In genomic region chr1:53132176-53132575, GRCh38 we compare ENCODE assay signal across 22 cellular contexts. TPM values are rescaled to one million over a fixed set of nuclear protein-coding genes. Genes with fewer than 3 reads are reported as not detected.
A peak's percentile ranks its signal among the peaks of the same experiment; 100 is the strongest.
DNase-seq lines count a peak whose midpoint lies in the region; ATAC-seq and TF ChIP-seq lines count a peak whose summit lies in the region.
"Had no signal": no experiment of that assay in that cellular context is flagged by ENCODE, and none has a peak within 500 bp of the region (broad histone marks: within the 10 kb centered on the region; RNA-seq: fewer than 3 reads in every experiment).

No MANE protein-coding gene starts in this region.

- no peaks in the 10 kb centered on the region for H3K27me3 ChIP-seq in IMR-90 (ENCODE audit: control insufficient read depth, insufficient read depth, low read length)
- H3K27me3 ChIP-seq in muscle layer of duodenum (ENCODE audit: low read depth, low read length) = no peaks in the 10 kb centered on the region
- H3K27me3 ChIP-seq in BE2C = no peaks in the 10 kb centered on the region

- H2AK5ac ChIP-seq in IMR-90 (ENCODE audit: low read depth, low read length) = peak overlapping the region; percentile 23; the same call in 1 of the 2 replicates

- H3K14ac ChIP-seq in IMR-90 (replicated peaks; ENCODE audit: low read depth, low read length) = no peak overlapping the region

- no peak overlapping the region for H4K5ac ChIP-seq in IMR-90 (ENCODE audit: low read depth, low read length)

- H2BK5ac ChIP-seq in IMR-90 (ENCODE audit: low read depth, low read length, poor library complexity, severe bottlenecking) = no peak overlapping the region

- H3K9me3 ChIP-seq in IMR-90 (ENCODE audit: control insufficient read depth, insufficient read depth, low read length) = no peaks in the 10 kb centered on the region
- H3K9me3 ChIP-seq in muscle layer of duodenum (ENCODE audit: control insufficient read depth in 1 of 2, low read length in 2 of 2) = no peaks in the 10 kb centered on the region
- no peaks in the 10 kb centered on the region for H3K9me3 ChIP-seq in BE2C
- H3K9me3 ChIP-seq: A549 had no signal

- H3K27ac ChIP-seq in IMR-90 (ENCODE audit: insufficient read depth, low read length) = no peak overlapping the region
- no peak overlapping the region for H3K27ac ChIP-seq in coronary artery
- peak overlapping the region; percentile 72 for H3K27ac ChIP-seq in muscle layer of duodenum (ENCODE audit: low read length)
- H3K27ac ChIP-seq: A549 had no signal

- H3K9me3 Mint-ChIP-seq in stimulated activated effector memory CD8-positive, alpha-beta T cell treated with anti-CD3 and anti-CD28 coated beads, Interleukin-12 subunit alpha, Interleukin-12 subunit beta, amount 100 ng/mL, for 72 hours = peaks cover under 1% of the 10 kb centered on the region

- H3K9ac ChIP-seq in IMR-90 (ENCODE audit: low read depth, low read length) = no peak overlapping the region

- no peak overlapping the region for H2AFZ ChIP-seq in IMR-90 (replicated peaks; ENCODE audit: low read length, poor library complexity)
- H2AFZ ChIP-seq: GM23338 had no signal

- POLR2A ChIA-PET in IMR-90 (lab: Charles Lee; ENCODE audit: unreplicated experiment) = no interaction called here

- H2BK15ac ChIP-seq in IMR-90 (ENCODE audit: low read depth, low read length) = no peak overlapping the region

- no peak overlapping the region for H3K23ac ChIP-seq in IMR-90 (ENCODE audit: low read depth, low read length)

- no peak overlapping the region for H3K56ac ChIP-seq in IMR-90 (ENCODE audit: extremely low read depth, insufficient read depth, low read length)

- BruUV-seq in IMR-90 (replicated peaks; lab: Mats Ljungman, UMichigan) = no TSS peak

- peak overlapping the region; percentile 55 for H4K91ac ChIP-seq in IMR-90 (ENCODE audit: insufficient read depth, low read depth, low read length)

- CTCF ChIA-PET in IMR-90 (lab: Yijun Ruan, JAX) = interaction anchor here (0.6 kb wide), 1 partner anchor 190 kb away, joined by 6 read pairs; no protein-coding TSS in a partner anchor

- no peak overlapping the region for H3K4me3 ChIP-seq in IMR-90 (ENCODE audit: insufficient read depth, low read depth, low read length)
- H3K4me3 ChIP-seq in coronary artery = no peak overlapping the region
- H3K4me3 ChIP-seq in muscle layer of duodenum (ENCODE audit: low read depth in 1 of 2, low read length in 2 of 2) = no peak overlapping the region
- H3K4me3 ChIP-seq in BE2C (ENCODE audit: low read depth, low read length) = no peak overlapping the region
- H3K4me3 ChIP-seq: A549, GM12878, GM23338 had no signal

- peak overlapping the region; percentile 68 for H3K27ac Mint-ChIP-seq in stimulated activated effector memory CD8-positive, alpha-beta T cell treated with anti-CD3 and anti-CD28 coated beads, Interleukin-12 subunit alpha, Interleukin-12 subunit beta, amount 100 ng/mL, for 72 hours
- H3K27ac Mint-ChIP-seq: GM23338, IgD-negative memory B cell had no signal

- no peak overlapping the region for H3K4me2 ChIP-seq in IMR-90 (ENCODE audit: low read depth, low read length)
- H3K4me2 ChIP-seq: A549, GM23338 had no signal

- TF ChIP-seq POLR2A in IMR-90 (IDR thresholded peaks at IDR 0.05; ENCODE audit: low read depth, low read length) = no peak

- H2AK9ac ChIP-seq in IMR-90 (replicated peaks; ENCODE audit: low read depth, low read length, poor library complexity) = peak overlapping the region; percentile 37

- H3K9me1 ChIP-seq in IMR-90 (ENCODE audit: insufficient read depth, low read length) = peaks cover 26% of the 10 kb centered on the region

- H4K8ac ChIP-seq in IMR-90 (ENCODE audit: low read depth in 2 of 2, low read length in 2 of 2) = no peak overlapping the region

- DNase-seq in IMR-90 = no peak
- DNase-seq in coronary artery (ENCODE audit: low spot score) = peak; percentile 58
- DNase-seq in stimulated activated effector memory CD8-positive, alpha-beta T cell treated with anti-CD3 and anti-CD28 coated beads, Interleukin-12 subunit alpha, Interleukin-12 subunit beta, amount 100 ng/mL, for 72 hours (ENCODE audit: low spot score in 2 of 2) = no peak
- DNase-seq in BE2C = no peak
- DNase-seq: C1 segment of cervical spinal cord, DMS 273 treated with DMSO at 0.1 percent for 48 hours, GDM1, NCI-H1105 treated with DMSO at 0.1 percent for 48 hours, NCI-H1694 treated with DMSO at 0.1 percent for 48 hours, NCI-H2107, NCI-H2227 treated with DMSO at 0.1 percent for 48 hours, NCI-H524 had no signal

- no peaks in the 10 kb centered on the region for H3K36me3 Mint-ChIP-seq in stimulated activated effector memory CD8-positive, alpha-beta T cell treated with anti-CD3 and anti-CD28 coated beads, Interleukin-12 subunit alpha, Interleukin-12 subunit beta, amount 100 ng/mL, for 72 hours

- WGBS in IMR-90 (ENCODE audit: extremely low coverage in 2 of 2, insufficient read length in 1 of 2), 2 experiments = 82% methylated on average over 8 of the region's 8 CpGs; no CpG with 5 or more reads in 1 of the 2 experiments

- no peaks in the 10 kb centered on the region for H3K79me1 ChIP-seq in IMR-90 (ENCODE audit: low read depth in 1 of 2, low read length in 2 of 2)

- peak overlapping the region; percentile 67 for H2BK20ac ChIP-seq in IMR-90 (ENCODE audit: low read depth, low read length)

- dilution Hi-C loops in IMR-90 (cut with HindIII; ENCODE audit: low sequenced_read_pairs, unreplicated experiment) = no loop called here

- TF ChIP-seq CTCF in IMR-90 (conservative IDR thresholded peaks at IDR 0.05; ENCODE audit: low read depth, low read length) (no peak), coronary artery (IDR thresholded peaks at IDR 0.05) (no peak), BE2C (IDR thresholded peaks at IDR 0.05; ENCODE audit: low read depth, low read length) (no peak)

- H4K20me1 ChIP-seq in IMR-90 (ENCODE audit: insufficient read depth, low read length) = no peaks in the 10 kb centered on the region

- no peak overlapping the region for H3K18ac ChIP-seq in IMR-90 (ENCODE audit: low read depth, low read length)

- no peak for ATAC-seq in IMR-90 (ENCODE audit: low read depth)
- ATAC-seq in stimulated activated effector memory CD8-positive, alpha-beta T cell treated with anti-CD3 and anti-CD28 coated beads, Interleukin-12 subunit alpha, Interleukin-12 subunit beta, amount 100 ng/mL, for 72 hours = no peak
- ATAC-seq in GM21360 (IDR thresholded peaks at IDR 0.05; ENCODE audit: unreplicated experiment) = no peak
- no peak for ATAC-seq in HG02852 (IDR thresholded peaks at IDR 0.05; ENCODE audit: unreplicated experiment)
- ATAC-seq in HG02588 (IDR thresholded peaks at IDR 0.05; ENCODE audit: unreplicated experiment) = no peak
- ATAC-seq: A549, GM12878, GM23338, Panc1, Right ventricle myocardium inferior had no signal

- H3K36me3 ChIP-seq in IMR-90 (ENCODE audit: control insufficient read depth, insufficient read depth, low read length) = no peaks in the 10 kb centered on the region
- no peaks in the 10 kb centered on the region for H3K36me3 ChIP-seq in muscle layer of duodenum (ENCODE audit: control insufficient read depth in 1 of 2, insufficient read depth in 2 of 2, low read length in 2 of 2)
- H3K36me3 ChIP-seq in BE2C = no peaks in the 10 kb centered on the region

- H3K4ac ChIP-seq in IMR-90 (ENCODE audit: low read depth, low read length) = peak overlapping the region; percentile 44; the same call in 1 of the 2 replicates

- intact Hi-C loops in IMR-90 (cut with micrococcal nuclease) = no loop called here

- TF ChIP-seq RAD21 in IMR-90 (IDR thresholded peaks at IDR 0.05; ENCODE audit: low read length) = no peak

- peaks cover 36% of the 10 kb centered on the region for H3K4me1 Mint-ChIP-seq in stimulated activated effector memory CD8-positive, alpha-beta T cell treated with anti-CD3 and anti-CD28 coated beads, Interleukin-12 subunit alpha, Interleukin-12 subunit beta, amount 100 ng/mL, for 72 hours
- H3K4me1 Mint-ChIP-seq: IgD-negative memory B cell had no signal

- peak overlapping the region; percentile 71 for H2BK120ac ChIP-seq in IMR-90 (ENCODE audit: low read depth, low read length)

- peaks cover 10% of the 10 kb centered on the region for H3K4me1 ChIP-seq in IMR-90 (ENCODE audit: control insufficient read depth, insufficient read depth, low read length)
- peaks cover 5 to 22% of the 10 kb centered on the region in 2 donors for H3K4me1 ChIP-seq in muscle layer of duodenum (ENCODE audit: control insufficient read depth in 1 of 2, insufficient read depth in 2 of 2, low read length in 2 of 2)
- H3K4me1 ChIP-seq in BE2C = no peaks in the 10 kb centered on the region

- H3K4me3 Mint-ChIP-seq in stimulated activated effector memory CD8-positive, alpha-beta T cell treated with anti-CD3 and anti-CD28 coated beads, Interleukin-12 subunit alpha, Interleukin-12 subunit beta, amount 100 ng/mL, for 72 hours = no peak overlapping the region
- H3K4me3 Mint-ChIP-seq: GM23338 had no signal

- in situ Hi-C loops in IMR-90 (cut with MboI; ENCODE audit: low sequenced_read_pairs) = no loop called here

TF ChIP-seq in IMR-90, 13 proteins besides CTCF, POLR2A, EP300 and RAD21:
- TF ChIP-seq MAFK (IDR thresholded peaks at IDR 0.05; ENCODE audit: low read depth, low read length) (no peak), CHD1 (IDR thresholded peaks at IDR 0.05; ENCODE audit: low read depth, low read length) (no peak), RFX5 (IDR thresholded peaks at IDR 0.05; ENCODE audit: low read depth, low read length) (no peak), MXI1 (IDR thresholded peaks at IDR 0.05; ENCODE audit: borderline replicate concordance, low read depth, low read length) (no peak)
- TF ChIP-seq, protein P1, sequence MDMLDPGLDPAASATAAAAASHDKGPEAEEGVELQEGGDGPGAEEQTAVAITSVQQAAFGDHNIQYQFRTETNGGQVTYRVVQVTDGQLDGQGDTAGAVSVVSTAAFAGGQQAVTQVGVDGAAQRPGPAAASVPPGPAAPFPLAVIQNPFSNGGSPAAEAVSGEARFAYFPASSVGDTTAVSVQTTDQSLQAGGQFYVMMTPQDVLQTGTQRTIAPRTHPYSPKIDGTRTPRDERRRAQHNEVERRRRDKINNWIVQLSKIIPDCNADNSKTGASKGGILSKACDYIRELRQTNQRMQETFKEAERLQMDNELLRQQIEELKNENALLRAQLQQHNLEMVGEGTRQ (IDR thresholded peaks at IDR 0.05; ENCODE audit: low read depth, low read length) = no peak

RNA-seq across cellular contexts. Expression of gene SLC1A7, which starts 10.3 kb away (rescaled TPM):
- not detected in 2 replicates for total RNA-seq in IMR-90 (2012; rRNA removed)
- polyA plus RNA-seq in IMR-90 (2012; rRNA removed) = 0.05 and 0.06 TPM in 2 replicates
- 0.09 TPM in 1 of 2 replicates, not detected in the other for polyA plus RNA-seq in IMR-90 (2012; cell fraction: cytosol; rRNA removed)
- 0.37 and 0.40 TPM in 2 replicates for polyA plus RNA-seq in IMR-90 (2012; cell fraction: nucleus; rRNA removed; ENCODE audit: low replicate concordance)
- polyA plus RNA-seq in BE2C (2012; ENCODE audit: insufficient read depth, insufficient read length, low read depth) = not detected
- total RNA-seq: GM12878, GM23338, Right ventricle myocardium inferior had no signal
- polyA plus RNA-seq: GM12878, GM23338, IgD-negative memory B cell had no signal
